Comparison of ENCODE assay signal across 24 cellular contexts in the genomic region with DNA sequence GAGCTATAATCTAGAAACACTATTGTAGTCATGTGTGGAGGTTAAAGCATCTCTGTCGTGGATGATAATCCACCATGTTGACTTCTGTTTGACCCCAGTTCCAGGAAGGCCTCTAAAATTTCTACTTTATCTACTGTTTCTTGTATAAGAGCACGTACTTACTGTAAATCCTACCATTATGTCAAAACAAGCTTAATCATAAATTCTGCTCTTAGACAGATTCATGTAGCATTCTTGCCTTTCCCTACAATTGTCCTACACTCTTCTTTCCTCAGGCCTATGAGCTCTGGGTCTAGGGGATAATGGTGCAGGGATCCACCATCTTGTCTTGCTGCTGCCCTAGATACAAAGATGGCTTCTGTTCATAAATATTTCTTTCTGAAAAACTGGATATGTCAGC.
DNase-seq lines count a peak whose midpoint lies in the region; ATAC-seq and TF ChIP-seq lines count a peak whose summit lies in the region.
"Had no signal": no experiment of that assay in that cellular context is flagged by ENCODE, and none has a peak within 500 bp of the region (broad histone marks: within the 10 kb centered on the region; RNA-seq: fewer than 3 reads in every experiment).

No MANE protein-coding gene starts in this region.

- no peaks in the 10 kb centered on the region for H3K4me1 Mint-ChIP-seq in nephron
- no peaks in the 10 kb centered on the region for H3K4me1 Mint-ChIP-seq in activated CD4-positive, alpha-beta T cell treated with anti-CD3 and anti-CD28 coated beads for 36 hours
- H3K4me1 Mint-ChIP-seq in WTC11: no peaks in the 10 kb centered on the region
- H3K4me1 Mint-ChIP-seq in progenitor cell of endocrine pancreas (ENCODE audit: low read depth): peaks cover 13% of the 10 kb centered on the region
- H3K4me1 Mint-ChIP-seq: CD14-positive monocyte; CD8-positive, alpha-beta memory T cell had no signal

- H3K36me3 ChIP-seq in smooth muscle cell (ENCODE audit: low read depth): no peaks in the 10 kb centered on the region
- H3K36me3 ChIP-seq: BE2C; BLaER1 treated with 17β-estradiol and CSF1 and Interleukin-3, amounts not matched to agents 10 nM and 100 nM; HAP-1 had no signal

- H3K9me3 ChIP-seq in smooth muscle cell (replicated peaks; ENCODE audit: low read depth): no peaks in the 10 kb centered on the region
- H3K9me3 ChIP-seq: A549; BE2C; BLaER1 treated with 17β-estradiol and CSF1 and Interleukin-3, amounts not matched to agents 10 nM and 100 nM; HAP-1 had no signal

- TF ChIP-seq CTCF in fibroblast of villous mesenchyme (IDR thresholded peaks at IDR 0.05; ENCODE audit: insufficient read depth, low read depth, low read length) (no peak), nephron (IDR thresholded peaks at IDR 0.05; ENCODE audit: unreplicated experiment in 3 of 3) (no peak), smooth muscle cell (IDR thresholded peaks at IDR 0.05; ENCODE audit: borderline replicate concordance, insufficient read depth, poor library complexity, severe bottlenecking) (no peak), WTC11 (IDR thresholded peaks at IDR 0.05) (no peak), progenitor cell of endocrine pancreas (IDR thresholded peaks at IDR 0.05; ENCODE audit: unreplicated experiment) (no peak)

- POLR2A ChIA-PET in activated CD4-positive, alpha-beta T cell treated with anti-CD3 and anti-CD28 coated beads for 36 hours (lab: Charles Lee): no interaction called here
- POLR2A ChIA-PET in WTC11 (lab: Charles Lee): no interaction called here

- H3K4me3 ChIP-seq in fibroblast of villous mesenchyme (ENCODE audit: low read depth, low read length): no peak overlapping the region
- H3K4me3 ChIP-seq in smooth muscle cell: no peak overlapping the region
- H3K4me3 ChIP-seq: A549; BLaER1 treated with 17β-estradiol and CSF1 and Interleukin-3, amounts not matched to agents 10 nM and 100 nM; GM12878; HAP-1 had no signal

- intact Hi-C loops in activated CD4-positive, alpha-beta T cell treated with anti-CD3 and anti-CD28 coated beads for 36 hours (cut with DNase I, micrococcal nuclease): no loop called here

- H2AFZ ChIP-seq in smooth muscle cell (ENCODE audit: low read depth): peak overlapping the region; percentile 78

- H3K27me3 Mint-ChIP-seq in nephron (ENCODE audit: low read depth) (no peaks in the 10 kb centered on the region), WTC11 (ENCODE audit: low read depth) (no peaks in the 10 kb centered on the region), progenitor cell of endocrine pancreas (no peaks in the 10 kb centered on the region)
- no peaks in the 10 kb centered on the region for H3K27me3 Mint-ChIP-seq in activated CD4-positive, alpha-beta T cell treated with anti-CD3 and anti-CD28 coated beads for 36 hours
- H3K27me3 Mint-ChIP-seq: CD4-positive, alpha-beta T cell; CD8-positive, alpha-beta memory T cell had no signal

- no peaks in the 10 kb centered on the region for H3F3A ChIP-seq in smooth muscle cell (ENCODE audit: low read depth)

- CTCF ChIA-PET in activated CD4-positive, alpha-beta T cell treated with anti-CD3 and anti-CD28 coated beads for 36 hours (lab: Charles Lee): no interaction called here
- CTCF ChIA-PET in WTC11 (lab: Charles Lee): no interaction called here

- H3K4me3 Mint-ChIP-seq in nephron: no peak overlapping the region
- no peak overlapping the region for H3K4me3 Mint-ChIP-seq in activated CD4-positive, alpha-beta T cell treated with anti-CD3 and anti-CD28 coated beads for 36 hours
- no peak overlapping the region for H3K4me3 Mint-ChIP-seq in WTC11
- H3K4me3 Mint-ChIP-seq in progenitor cell of endocrine pancreas (ENCODE audit: low read depth): no peak overlapping the region
- H3K4me3 Mint-ChIP-seq: CD14-positive monocyte; CD4-positive, alpha-beta T cell; CD8-positive, alpha-beta memory T cell had no signal

- H3K9me3 Mint-ChIP-seq in nephron: no peaks in the 10 kb centered on the region
- peaks cover 15% of the 10 kb centered on the region for H3K9me3 Mint-ChIP-seq in activated CD4-positive, alpha-beta T cell treated with anti-CD3 and anti-CD28 coated beads for 36 hours (ENCODE audit: low read depth)
- H3K9me3 Mint-ChIP-seq in WTC11: peaks cover 8% of the 10 kb centered on the region
- H3K9me3 Mint-ChIP-seq in progenitor cell of endocrine pancreas (ENCODE audit: low read depth): peaks cover 3% of the 10 kb centered on the region

- H4K20me1 ChIP-seq in smooth muscle cell (ENCODE audit: low read depth): no peaks in the 10 kb centered on the region
- H4K20me1 ChIP-seq: BLaER1 treated with 17β-estradiol and CSF1 and Interleukin-3, amounts not matched to agents 10 nM and 100 nM had no signal

- no peaks in the 10 kb centered on the region for H3K79me2 ChIP-seq in smooth muscle cell (ENCODE audit: low read depth)

- H3K27ac ChIP-seq in smooth muscle cell (ENCODE audit: low read depth): no peak overlapping the region
- H3K27ac ChIP-seq: A549; BLaER1 treated with 17β-estradiol and CSF1 and Interleukin-3, amounts not matched to agents 10 nM and 100 nM had no signal

- no peak overlapping the region for H3K4me2 ChIP-seq in smooth muscle cell
- H3K4me2 ChIP-seq: A549; BLaER1 treated with 17β-estradiol and CSF1 and Interleukin-3, amounts not matched to agents 10 nM and 100 nM had no signal

- peak overlapping the region in 2 of 3 experiments; percentile 52 to 67 for H3K27ac Mint-ChIP-seq in nephron
- H3K27ac Mint-ChIP-seq in activated CD4-positive, alpha-beta T cell treated with anti-CD3 and anti-CD28 coated beads for 36 hours: no peak overlapping the region
- H3K27ac Mint-ChIP-seq in WTC11: no peak overlapping the region
- no peak overlapping the region for H3K27ac Mint-ChIP-seq in progenitor cell of endocrine pancreas
- H3K27ac Mint-ChIP-seq: CD14-positive monocyte; CD4-positive, alpha-beta T cell; CD8-positive, alpha-beta memory T cell had no signal

- no peaks in the 10 kb centered on the region for H3K36me3 Mint-ChIP-seq in nephron (ENCODE audit: low read depth)
- H3K36me3 Mint-ChIP-seq in activated CD4-positive, alpha-beta T cell treated with anti-CD3 and anti-CD28 coated beads for 36 hours (ENCODE audit: low read depth): no peaks in the 10 kb centered on the region
- no peaks in the 10 kb centered on the region for H3K36me3 Mint-ChIP-seq in WTC11
- H3K36me3 Mint-ChIP-seq in progenitor cell of endocrine pancreas (ENCODE audit: insufficient read depth): no peaks in the 10 kb centered on the region
- H3K36me3 Mint-ChIP-seq: CD14-positive monocyte; CD8-positive, alpha-beta memory T cell had no signal

- WGBS in smooth muscle cell (ENCODE audit: low lambda C conversion rate): 47% methylated on average over 2 of the region's 2 CpGs

- no peak overlapping the region for H3K9ac ChIP-seq in smooth muscle cell (ENCODE audit: low read depth)
- H3K9ac ChIP-seq: BLaER1 treated with 17β-estradiol and CSF1 and Interleukin-3, amounts not matched to agents 10 nM and 100 nM had no signal

- H3K27me3 ChIP-seq in smooth muscle cell (ENCODE audit: low read depth): no peaks in the 10 kb centered on the region
- H3K27me3 ChIP-seq: BE2C; BLaER1 treated with 17β-estradiol and CSF1 and Interleukin-3, amounts not matched to agents 10 nM and 100 nM had no signal

- ATAC-seq in activated CD4-positive, alpha-beta T cell treated with anti-CD3 and anti-CD28 coated beads for 36 hours: no peak
- no peak for ATAC-seq in WTC11
- ATAC-seq in HG03520 (IDR thresholded peaks at IDR 0.05; ENCODE audit: unreplicated experiment): no peak
- ATAC-seq: A549, GM12878 had no signal

- DNase-seq in OCI-M1 (lab: John Stamatoyannopoulos, UW) (peak; percentile 38), fibroblast of villous mesenchyme (ENCODE audit: low read depth) (peak; percentile 11), smooth muscle cell (lab: John Stamatoyannopoulos, UW; ENCODE audit: unreplicated experiment) (no peak), WTC11 (ENCODE audit: low spot score) (no peak), progenitor cell of endocrine pancreas (ENCODE audit: low spot score, unreplicated experiment) (no peak)
- DNase-seq in activated CD4-positive, alpha-beta T cell treated with anti-CD3 and anti-CD28 coated beads for 36 hours: no peak
- DNase-seq: 8988T; ACHN; AML-193; BE2C; CD4-positive, alpha-beta T cell; CD8-positive, alpha-beta memory T cell; DMS 273 treated with DMSO at 0.1 percent for 48 hours; DMS79; EL; GDM1; GOT3 had no signal

- no peaks in the 10 kb centered on the region for H3K4me1 ChIP-seq in smooth muscle cell (ENCODE audit: low read depth)
- H3K4me1 ChIP-seq: A549; BE2C; BLaER1 treated with 17β-estradiol and CSF1 and Interleukin-3, amounts not matched to agents 10 nM and 100 nM; HAP-1 had no signal

TF ChIP-seq in WTC11, 78 proteins besides CTCF, POLR2A, EP300 and RAD21:
- TF ChIP-seq, protein P1, sequence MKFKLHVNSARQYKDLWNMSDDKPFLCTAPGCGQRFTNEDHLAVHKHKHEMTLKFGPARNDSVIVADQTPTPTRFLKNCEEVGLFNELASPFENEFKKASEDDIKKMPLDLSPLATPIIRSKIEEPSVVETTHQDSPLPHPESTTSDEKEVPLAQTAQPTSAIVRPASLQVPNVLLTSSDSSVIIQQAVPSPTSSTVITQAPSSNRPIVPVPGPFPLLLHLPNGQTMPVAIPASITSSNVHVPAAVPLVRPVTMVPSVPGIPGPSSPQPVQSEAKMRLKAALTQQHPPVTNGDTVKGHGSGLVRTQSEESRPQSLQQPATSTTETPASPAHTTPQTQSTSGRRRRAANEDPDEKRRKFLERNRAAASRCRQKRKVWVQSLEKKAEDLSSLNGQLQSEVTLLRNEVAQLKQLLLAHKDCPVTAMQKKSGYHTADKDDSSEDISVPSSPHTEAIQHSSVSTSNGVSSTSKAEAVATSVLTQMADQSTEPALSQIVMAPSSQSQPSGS (CRISPR knock-in tag; IDR thresholded peaks at IDR 0.05; ENCODE audit: borderline replicate concordance, low read depth): no peak

Comparison
In these comparisons a context has a peak if more than half of its experiments do, and no peak if none do; other contexts are left out.
1. DNase-seq: peak in OCI-M1 (single experiment) and fibroblast of villous mesenchyme (single experiment); none in smooth muscle cell (single experiment), activated CD4-positive, alpha-beta T cell treated with anti-CD3 and anti-CD28 coated beads for 36 hours (single experiment), WTC11 (single experiment) and progenitor cell of endocrine pancreas (single experiment).
2. H3K27ac Mint-ChIP-seq: peak in nephron (2 of 3); none in activated CD4-positive, alpha-beta T cell treated with anti-CD3 and anti-CD28 coated beads for 36 hours (single experiment), WTC11 (single experiment) and progenitor cell of endocrine pancreas (single experiment).